In the genomic region with DNA sequence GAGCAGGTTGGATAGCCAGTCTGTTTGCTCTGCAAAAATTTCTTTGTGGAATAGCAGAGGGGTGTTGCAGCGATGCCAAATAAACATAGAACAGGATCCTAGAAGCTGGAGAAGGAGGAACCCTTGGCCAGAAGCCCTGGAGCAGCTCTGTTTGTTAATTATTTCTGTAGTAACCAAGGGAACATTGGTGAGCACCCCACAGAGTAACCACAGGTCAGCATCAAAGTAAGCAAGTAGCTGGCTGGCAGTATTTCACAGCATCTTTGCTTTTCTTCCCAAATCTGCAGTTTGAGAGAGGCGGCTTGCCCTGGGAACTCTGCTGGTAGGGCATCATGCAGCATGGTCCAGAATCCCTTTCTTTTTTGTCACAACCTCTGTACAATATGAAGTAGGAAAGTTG, we compare ENCODE assay signal across 11 cellular contexts. TPM values are rescaled to one million over a fixed set of nuclear protein-coding genes. Genes with fewer than 3 reads are reported as not detected.
DNase-seq lines count a peak whose midpoint lies in the region; ATAC-seq and TF ChIP-seq lines count a peak whose summit lies in the region.
"Had no signal": no experiment of that assay in that cellular context is flagged by ENCODE, and none has a peak within 500 bp of the region (broad histone marks: within the 10 kb centered on the region; RNA-seq: fewer than 3 reads in every experiment).

No MANE protein-coding gene starts in this region.

- peaks cover 0 to 6% (median 0%) of the 10 kb centered on the region in 4 donors for H3K36me3 ChIP-seq in right lobe of liver
- H3K36me3 ChIP-seq in endodermal cell (ENCODE audit: control insufficient read depth, insufficient read depth, low read length) = no peaks in the 10 kb centered on the region

- ATAC-seq in right lobe of liver (peak; percentile 67 to 93 (median 84)), natural killer cell (no peak)

- H3K9me3 ChIP-seq in right lobe of liver (no peaks in the 10 kb centered on the region), endodermal cell (ENCODE audit: control insufficient read depth, low read length) (no peaks in the 10 kb centered on the region)

- H3K4me3 ChIP-seq in dorsolateral prefrontal cortex (no peak overlapping the region), right lobe of liver (no peak overlapping the region), endodermal cell (ENCODE audit: low read length) (no peak overlapping the region)

- H3K9me3 Mint-ChIP-seq in endodermal cell (peaks cover 6% of the 10 kb centered on the region), natural killer cell (no peaks in the 10 kb centered on the region)

- no peak overlapping the region for H3K4me3 Mint-ChIP-seq in endodermal cell
- H3K4me3 Mint-ChIP-seq in natural killer cell = no peak overlapping the region

- H3K27me3 Mint-ChIP-seq in endodermal cell (ENCODE audit: insufficient read depth) (peaks cover 10% of the 10 kb centered on the region), natural killer cell (ENCODE audit: low read depth in 2 of 2) (no peaks in the 10 kb centered on the region)

- H3K9ac ChIP-seq in endodermal cell (ENCODE audit: extremely low read depth, low read length, poor library complexity, severe bottlenecking) = no peak overlapping the region

- H3K27me3 ChIP-seq in dorsolateral prefrontal cortex (no peaks in the 10 kb centered on the region), right lobe of liver (no peaks in the 10 kb centered on the region), endodermal cell (ENCODE audit: control insufficient read depth, insufficient read depth, low read length, poor library complexity, severe bottlenecking) (peaks cover 13% of the 10 kb centered on the region)

- intact Hi-C loops in dorsolateral prefrontal cortex (cut with DNase I) = loop anchor here in 1 of 2 donors (10.0 kb wide), 1 partner anchor 610 kb away; no protein-coding TSS in a partner anchor
- intact Hi-C loops in right lobe of liver (cut with DNase I) = loop anchor here (5.0 kb wide), 1 partner anchor 42 kb away; no protein-coding TSS in a partner anchor
- intact Hi-C loops in natural killer cell (cut with micrococcal nuclease) = no loop called here

- H3K27ac ChIP-seq in dorsolateral prefrontal cortex (peak overlapping the region in 32 of 59 donors; percentile 2 to 85 (median 44)), right lobe of liver (no peak overlapping the region), endodermal cell (ENCODE audit: low read depth, low read length) (no peak overlapping the region)

- peaks cover 0 to 23% (median 0%) of the 10 kb centered on the region in 4 donors for H3K4me1 ChIP-seq in right lobe of liver
- H3K4me1 ChIP-seq in endodermal cell (ENCODE audit: control insufficient read depth, insufficient read depth, low read length) = no peaks in the 10 kb centered on the region

- H3K36me3 Mint-ChIP-seq in endodermal cell (ENCODE audit: low read depth) = no peaks in the 10 kb centered on the region
- peaks cover 6% of the 10 kb centered on the region for H3K36me3 Mint-ChIP-seq in natural killer cell

- TF ChIP-seq POLR2A in right lobe of liver (IDR thresholded peaks at IDR 0.05) = no peak

- no peaks in the 10 kb centered on the region for H3K4me1 Mint-ChIP-seq in endodermal cell
- H3K4me1 Mint-ChIP-seq in natural killer cell = peaks cover 0 to 13% of the 10 kb centered on the region in 2 donors

- TF ChIP-seq CTCF in dorsolateral prefrontal cortex (IDR thresholded peaks at IDR 0.05 in 54 of 56, conservative IDR thresholded peaks at IDR 0.05 in 2 of 56; ENCODE audit: low read depth in 1 of 56, partially characterized antibody in 56 of 56) (no peak), right lobe of liver (IDR thresholded peaks at IDR 0.05) (no peak), endodermal cell (conservative IDR thresholded peaks at IDR 0.05) (no peak), natural killer cell (IDR thresholded peaks at IDR 0.05) (no peak)

- DNase-seq in AG08395 (ENCODE audit: low spot score) = peak; percentile 14
- DNase-seq in NCI-H1092 (lab: John Stamatoyannopoulos, UW) = peak; percentile 50
- peak in 5 of 10 donors; percentile 6 to 80 (median 29) for DNase-seq in dorsolateral prefrontal cortex
- DNase-seq in right lobe of liver = peak in 1 of 3 donors; percentile 66
- no peak for DNase-seq in endodermal cell
- no peak for DNase-seq in natural killer cell
- no peak for DNase-seq in dedifferentiated amniotic fluid mesenchymal stem cell (ENCODE audit: extremely low spot score)
- no peak for DNase-seq in NCI-H2227 treated with DMSO at 0.1 percent for 48 hours (lab: John Stamatoyannopoulos, UW)
- DNase-seq: stimulated activated CD4-positive, alpha-beta T cell treated with anti-CD3 and anti-CD28 coated beads, Interleukin-4, amount 100 ng/mL, for 24 hours had no signal

- WGBS in right lobe of liver (ENCODE audit: insufficient coverage, low coverage, low lambda C conversion rate, missing lambda C conversion rate) = 45% methylated on average over 2 of the region's 2 CpGs
- WGBS in endodermal cell (ENCODE audit: insufficient coverage in 1 of 2, insufficient read length in 1 of 2), 2 experiments = 75 to 78% methylated on average over 2 of the region's 2 CpGs

- H3K27ac Mint-ChIP-seq in endodermal cell (no peak overlapping the region), natural killer cell (peak overlapping the region in 1 of 2 donors; percentile 24)

RNA-seq across cellular contexts. Expression of a gene that starts 12.7 kb away (rescaled TPM):
- 100 to 1,000 TPM in 21 of 120 experiments, 10 to 100 TPM in 99; 43.1 to 113 (median 90.4) TPM for total RNA-seq in dorsolateral prefrontal cortex
- 100 to 1,000 TPM; 130 to 210 (median 140) TPM for total RNA-seq in right lobe of liver
- total RNA-seq in endodermal cell = 10 to 100 TPM; 60.2 to 65.6 TPM
- 76.8 TPM for polyA plus RNA-seq in endodermal cell (2013, experiment 1 of 2)
- 70.0 TPM for polyA plus RNA-seq in endodermal cell (2013, experiment 2 of 2)
- 100 to 1,000 TPM; 205 to 212 (median 207) TPM for total RNA-seq in natural killer cell

RNA-seq across cellular contexts. Expression of a gene that starts 52.7 kb away (rescaled TPM):
- total RNA-seq in dorsolateral prefrontal cortex (100 to 1,000 TPM in 2 of 120 experiments, 10 to 100 TPM in 118; 18.5 to 154 (median 56.4) TPM), right lobe of liver (1 to 10 TPM; 3.5 to 9.1 (median 6.3) TPM), endodermal cell (under 1 TPM in 1 of 2 donors, not detected in 1; 0.22 TPM), natural killer cell (10 to 100 TPM; 46.3 to 67.4 (median 57.4) TPM)
- 0.68 TPM for polyA plus RNA-seq in endodermal cell (2013, experiment 1 of 2)
- 0.50 TPM for polyA plus RNA-seq in endodermal cell (2013, experiment 2 of 2)

RNA-seq across cellular contexts. Expression of a gene that starts 56.2 kb away (rescaled TPM):
- total RNA-seq in dorsolateral prefrontal cortex = 1 to 10 TPM in 38 of 120 experiments, under 1 TPM in 28, not detected in 54; 0.41 to 9.7 (median 1.1) TPM
- 1 to 10 TPM; 1.1 to 4.6 (median 1.5) TPM for total RNA-seq in right lobe of liver
- not detected for total RNA-seq in endodermal cell
- polyA plus RNA-seq in endodermal cell (2013, experiment 1 of 2) = not detected
- polyA plus RNA-seq in endodermal cell (2013, experiment 2 of 2) = not detected
- total RNA-seq in natural killer cell = 100 to 1,000 TPM; 590 to 700 (median 619) TPM
- total RNA-seq: OCI-LY7 had no signal
- polyA plus RNA-seq: keratinocyte had no signal

Comparison
In these comparisons a context has a peak if more than half of its experiments do, and no peak if none do; other contexts are left out.
1. DNase-seq: peak in AG08395 (single experiment) and NCI-H1092 (single experiment); none in endodermal cell (single experiment), natural killer cell (single experiment), dedifferentiated amniotic fluid mesenchymal stem cell (single experiment) and NCI-H2227 treated with DMSO at 0.1 percent for 48 hours (single experiment).
2. H3K27ac ChIP-seq: peak in dorsolateral prefrontal cortex (32 of 59); none in right lobe of liver (0 of 3) and endodermal cell (single experiment).
3. ATAC-seq: peak in right lobe of liver (4 of 4); none in natural killer cell (0 of 3).
4. RNA of a gene that starts 56.2 kb away (total RNA-seq): 590 to 700 TPM in natural killer cell; 1.1 to 4.6 TPM in right lobe of liver, 0.41 to 9.7 TPM in dorsolateral prefrontal cortex and not detected in endodermal cell; every median in the first group is over 10 times any median in the second.